Comparison of ENCODE assay signal across 1 cellular context in the genomic region with DNA sequence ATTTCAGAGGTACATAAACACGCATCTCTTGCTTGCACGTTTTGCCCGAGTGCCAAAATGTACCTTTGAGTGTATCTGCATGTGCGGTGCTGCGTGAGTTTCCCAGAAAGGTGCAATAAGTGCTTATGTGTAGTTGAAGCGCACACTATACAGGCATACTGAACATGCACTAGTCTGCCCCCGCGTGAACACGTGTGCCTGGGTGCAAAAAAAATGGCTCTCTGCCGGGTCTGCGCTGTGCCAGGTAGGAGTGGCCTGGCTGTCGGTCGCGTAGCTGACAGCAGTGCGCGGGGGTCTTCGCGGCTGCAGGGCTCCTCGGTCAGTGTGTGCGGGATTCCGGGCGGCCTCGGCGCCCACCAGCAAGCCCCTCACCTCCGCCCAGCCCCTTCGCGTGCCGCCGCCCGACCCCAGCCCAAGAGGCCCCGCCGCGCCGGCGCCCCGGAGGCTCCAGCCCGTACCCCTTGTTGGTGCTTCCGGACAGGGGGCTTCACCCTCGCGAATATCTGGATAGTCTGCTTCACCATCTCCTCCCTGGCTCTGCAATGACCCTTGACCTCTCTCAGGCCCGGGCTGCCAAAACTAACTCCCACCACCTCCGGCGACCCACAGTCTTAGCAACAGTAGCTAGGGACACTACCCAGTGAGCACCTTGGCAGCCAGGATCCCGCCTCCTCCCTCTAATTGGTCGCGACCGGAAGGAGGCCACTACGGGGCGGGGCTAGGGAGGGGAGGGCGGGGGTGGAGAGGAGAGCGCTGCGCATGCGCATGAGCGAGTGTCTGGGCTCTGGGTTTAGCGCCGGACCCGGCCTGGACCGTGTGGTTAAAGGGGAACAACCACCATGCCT.
TF ChIP-seq lines count a peak whose summit lies in the region.

A gene with protein sequence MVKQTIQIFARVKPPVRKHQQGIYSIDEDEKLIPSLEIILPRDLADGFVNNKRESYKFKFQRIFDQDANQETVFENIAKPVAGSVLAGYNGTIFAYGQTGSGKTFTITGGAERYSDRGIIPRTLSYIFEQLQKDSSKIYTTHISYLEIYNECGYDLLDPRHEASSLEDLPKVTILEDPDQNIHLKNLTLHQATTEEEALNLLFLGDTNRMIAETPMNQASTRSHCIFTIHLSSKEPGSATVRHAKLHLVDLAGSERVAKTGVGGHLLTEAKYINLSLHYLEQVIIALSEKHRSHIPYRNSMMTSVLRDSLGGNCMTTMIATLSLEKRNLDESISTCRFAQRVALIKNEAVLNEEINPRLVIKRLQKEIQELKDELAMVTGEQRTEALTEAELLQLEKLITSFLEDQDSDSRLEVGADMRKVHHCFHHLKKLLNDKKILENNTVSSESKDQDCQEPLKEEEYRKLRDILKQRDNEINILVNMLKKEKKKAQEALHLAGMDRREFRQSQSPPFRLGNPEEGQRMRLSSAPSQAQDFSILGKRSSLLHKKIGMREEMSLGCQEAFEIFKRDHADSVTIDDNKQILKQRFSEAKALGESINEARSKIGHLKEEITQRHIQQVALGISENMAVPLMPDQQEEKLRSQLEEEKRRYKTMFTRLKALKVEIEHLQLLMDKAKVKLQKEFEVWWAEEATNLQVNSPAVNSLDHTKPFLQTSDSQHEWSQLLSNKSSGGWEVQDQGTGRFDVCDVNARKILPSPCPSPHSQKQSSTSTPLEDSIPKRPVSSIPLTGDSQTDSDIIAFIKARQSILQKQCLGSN (minus strand): TSS at position 622 of the 845 bp plus-strand sequence. CDS start 98 bp downstream, at position 524.

TF ChIP-seq in HEK293, 187 proteins besides CTCF, POLR2A, EP300 and RAD21 (continued from another document and continues in another):
- TF ChIP-seq, protein P1, sequence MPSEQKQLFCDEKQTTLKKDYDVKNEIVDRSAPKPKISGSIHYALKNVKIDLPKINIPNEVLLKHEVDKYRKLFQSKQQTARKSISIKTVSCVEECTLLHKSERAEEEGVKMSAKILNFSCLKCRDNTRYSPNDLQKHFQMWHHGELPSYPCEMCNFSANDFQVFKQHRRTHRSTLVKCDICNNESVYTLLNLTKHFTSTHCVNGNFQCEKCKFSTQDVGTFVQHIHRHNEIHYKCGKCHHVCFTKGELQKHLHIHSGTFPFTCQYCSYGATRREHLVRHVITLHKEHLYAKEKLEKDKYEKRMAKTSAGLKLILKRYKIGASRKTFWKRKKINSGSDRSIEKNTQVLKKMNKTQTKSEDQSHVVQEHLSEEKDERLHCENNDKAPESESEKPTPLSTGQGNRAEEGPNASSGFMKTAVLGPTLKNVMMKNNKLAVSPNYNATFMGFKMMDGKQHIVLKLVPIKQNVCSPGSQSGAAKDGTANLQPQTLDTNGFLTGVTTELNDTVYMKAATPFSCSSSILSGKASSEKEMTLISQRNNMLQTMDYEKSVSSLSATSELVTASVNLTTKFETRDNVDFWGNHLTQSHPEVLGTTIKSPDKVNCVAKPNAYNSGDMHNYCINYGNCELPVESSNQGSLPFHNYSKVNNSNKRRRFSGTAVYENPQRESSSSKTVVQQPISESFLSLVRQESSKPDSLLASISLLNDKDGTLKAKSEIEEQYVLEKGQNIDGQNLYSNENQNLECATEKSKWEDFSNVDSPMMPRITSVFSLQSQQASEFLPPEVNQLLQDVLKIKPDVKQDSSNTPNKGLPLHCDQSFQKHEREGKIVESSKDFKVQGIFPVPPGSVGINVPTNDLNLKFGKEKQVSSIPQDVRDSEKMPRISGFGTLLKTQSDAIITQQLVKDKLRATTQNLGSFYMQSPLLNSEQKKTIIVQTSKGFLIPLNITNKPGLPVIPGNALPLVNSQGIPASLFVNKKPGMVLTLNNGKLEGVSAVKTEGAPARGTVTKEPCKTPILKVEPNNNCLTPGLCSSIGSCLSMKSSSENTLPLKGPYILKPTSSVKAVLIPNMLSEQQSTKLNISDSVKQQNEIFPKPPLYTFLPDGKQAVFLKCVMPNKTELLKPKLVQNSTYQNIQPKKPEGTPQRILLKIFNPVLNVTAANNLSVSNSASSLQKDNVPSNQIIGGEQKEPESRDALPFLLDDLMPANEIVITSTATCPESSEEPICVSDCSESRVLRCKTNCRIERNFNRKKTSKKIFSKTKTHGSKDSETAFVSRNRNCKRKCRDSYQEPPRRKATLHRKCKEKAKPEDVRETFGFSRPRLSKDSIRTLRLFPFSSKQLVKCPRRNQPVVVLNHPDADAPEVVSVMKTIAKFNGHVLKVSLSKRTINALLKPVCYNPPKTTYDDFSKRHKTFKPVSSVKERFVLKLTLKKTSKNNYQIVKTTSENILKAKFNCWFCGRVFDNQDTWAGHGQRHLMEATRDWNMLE (tag by site-specific recombination; conservative IDR thresholded peaks at IDR 0.05; ENCODE audit: low read depth) = no peak
- TF ChIP-seq KLF10 (tag by site-specific recombination; IDR thresholded peaks at IDR 0.05) (0 out of 2 replicates have a peak, but pooled peaks have one; percentile 15), ZNF16 (tag by site-specific recombination; IDR thresholded peaks at IDR 0.05; ENCODE audit: low read depth) (no peak), ZNF610 (tag by site-specific recombination; IDR thresholded peaks at IDR 0.05; ENCODE audit: borderline replicate concordance) (no peak), BCL11B (tag by site-specific recombination; IDR thresholded peaks at IDR 0.05; ENCODE audit: low read depth) (peak; percentile 95), YY1 (tag by site-specific recombination; IDR thresholded peaks at IDR 0.05) (peak; percentile 68; the same call in 1 of the 2 replicates), ZFP69B (tag by site-specific recombination; IDR thresholded peaks at IDR 0.05) (no peak), ZBTB48 (tag by site-specific recombination; IDR thresholded peaks at IDR 0.05) (peak; percentile 45; the same call in 1 of the 2 replicates), ZNF623 (tag by site-specific recombination; IDR thresholded peaks at IDR 0.05) (no peak), ZNF174 (tag by site-specific recombination; IDR thresholded peaks at IDR 0.05) (no peak), ZNF677 (tag by site-specific recombination; IDR thresholded peaks at IDR 0.05) (peak; percentile 27; the same call in 1 of the 2 replicates), ZNF221 (tag by site-specific recombination; IDR thresholded peaks at IDR 0.05; ENCODE audit: borderline replicate concordance) (no peak), ZNF433 (tag by site-specific recombination; IDR thresholded peaks at IDR 0.05; ENCODE audit: low read depth) (no peak), ZNF830 (tag by site-specific recombination; IDR thresholded peaks at IDR 0.05; ENCODE audit: low read depth) (no peak), ZNF514 (tag by site-specific recombination; IDR thresholded peaks at IDR 0.05) (no peak), OVOL3 (tag by site-specific recombination; IDR thresholded peaks at IDR 0.05) (no peak), HOXD13 (CRISPR knock-in tag; IDR thresholded peaks at IDR 0.05; ENCODE audit: borderline replicate concordance) (no peak), ZNF629 (tag by site-specific recombination; IDR thresholded peaks at IDR 0.05) (no peak), ZNF664 (tag by site-specific recombination; IDR thresholded peaks at IDR 0.05) (no peak), ZNF239 (tag by site-specific recombination; IDR thresholded peaks at IDR 0.05) (no peak), ZNF596 (tag by site-specific recombination; IDR thresholded peaks at IDR 0.05) (no peak), BCL11A (tag by site-specific recombination; IDR thresholded peaks at IDR 0.05; ENCODE audit: low read depth) (peak; percentile 73), ZNF426 (tag by site-specific recombination; IDR thresholded peaks at IDR 0.05) (no peak), FEZF1 (tag by site-specific recombination; IDR thresholded peaks at IDR 0.05) (no peak), SP7 (tag by site-specific recombination; IDR thresholded peaks at IDR 0.05) (0 out of 2 replicates have a peak, but pooled peaks have one; percentile 12), ZNF670 (tag by site-specific recombination; IDR thresholded peaks at IDR 0.05; ENCODE audit: low read depth) (no peak), IKZF3 (tag by site-specific recombination; IDR thresholded peaks at IDR 0.05) (no peak), ZNF791 (tag by site-specific recombination; IDR thresholded peaks at IDR 0.05) (no peak), ZNF214 (tag by site-specific recombination; IDR thresholded peaks at IDR 0.05; ENCODE audit: borderline replicate concordance) (no peak), ZNF274 (IDR thresholded peaks at IDR 0.05; ENCODE audit: low read length) (no peak), ZNF274 (tag by site-specific recombination; IDR thresholded peaks at IDR 0.05; ENCODE audit: borderline replicate concordance) (no peak), ZNF600 (tag by site-specific recombination; IDR thresholded peaks at IDR 0.05) (0 out of 2 replicates have a peak, but pooled peaks have one; percentile 46)
- TF ChIP-seq, protein P2, sequence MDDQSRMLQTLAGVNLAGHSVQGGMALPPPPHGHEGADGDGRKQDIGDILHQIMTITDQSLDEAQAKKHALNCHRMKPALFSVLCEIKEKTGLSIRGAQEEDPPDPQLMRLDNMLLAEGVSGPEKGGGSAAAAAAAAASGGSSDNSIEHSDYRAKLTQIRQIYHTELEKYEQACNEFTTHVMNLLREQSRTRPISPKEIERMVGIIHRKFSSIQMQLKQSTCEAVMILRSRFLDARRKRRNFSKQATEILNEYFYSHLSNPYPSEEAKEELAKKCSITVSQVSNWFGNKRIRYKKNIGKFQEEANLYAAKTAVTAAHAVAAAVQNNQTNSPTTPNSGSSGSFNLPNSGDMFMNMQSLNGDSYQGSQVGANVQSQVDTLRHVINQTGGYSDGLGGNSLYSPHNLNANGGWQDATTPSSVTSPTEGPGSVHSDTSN (CRISPR knock-in tag; IDR thresholded peaks at IDR 0.05) = no peak
- TF ChIP-seq, protein P3, sequence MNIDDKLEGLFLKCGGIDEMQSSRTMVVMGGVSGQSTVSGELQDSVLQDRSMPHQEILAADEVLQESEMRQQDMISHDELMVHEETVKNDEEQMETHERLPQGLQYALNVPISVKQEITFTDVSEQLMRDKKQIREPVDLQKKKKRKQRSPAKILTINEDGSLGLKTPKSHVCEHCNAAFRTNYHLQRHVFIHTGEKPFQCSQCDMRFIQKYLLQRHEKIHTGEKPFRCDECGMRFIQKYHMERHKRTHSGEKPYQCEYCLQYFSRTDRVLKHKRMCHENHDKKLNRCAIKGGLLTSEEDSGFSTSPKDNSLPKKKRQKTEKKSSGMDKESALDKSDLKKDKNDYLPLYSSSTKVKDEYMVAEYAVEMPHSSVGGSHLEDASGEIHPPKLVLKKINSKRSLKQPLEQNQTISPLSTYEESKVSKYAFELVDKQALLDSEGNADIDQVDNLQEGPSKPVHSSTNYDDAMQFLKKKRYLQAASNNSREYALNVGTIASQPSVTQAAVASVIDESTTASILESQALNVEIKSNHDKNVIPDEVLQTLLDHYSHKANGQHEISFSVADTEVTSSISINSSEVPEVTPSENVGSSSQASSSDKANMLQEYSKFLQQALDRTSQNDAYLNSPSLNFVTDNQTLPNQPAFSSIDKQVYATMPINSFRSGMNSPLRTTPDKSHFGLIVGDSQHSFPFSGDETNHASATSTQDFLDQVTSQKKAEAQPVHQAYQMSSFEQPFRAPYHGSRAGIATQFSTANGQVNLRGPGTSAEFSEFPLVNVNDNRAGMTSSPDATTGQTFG (tag by site-specific recombination; IDR thresholded peaks at IDR 0.05; ENCODE audit: borderline replicate concordance) = no peak
- TF ChIP-seq, protein P4, sequence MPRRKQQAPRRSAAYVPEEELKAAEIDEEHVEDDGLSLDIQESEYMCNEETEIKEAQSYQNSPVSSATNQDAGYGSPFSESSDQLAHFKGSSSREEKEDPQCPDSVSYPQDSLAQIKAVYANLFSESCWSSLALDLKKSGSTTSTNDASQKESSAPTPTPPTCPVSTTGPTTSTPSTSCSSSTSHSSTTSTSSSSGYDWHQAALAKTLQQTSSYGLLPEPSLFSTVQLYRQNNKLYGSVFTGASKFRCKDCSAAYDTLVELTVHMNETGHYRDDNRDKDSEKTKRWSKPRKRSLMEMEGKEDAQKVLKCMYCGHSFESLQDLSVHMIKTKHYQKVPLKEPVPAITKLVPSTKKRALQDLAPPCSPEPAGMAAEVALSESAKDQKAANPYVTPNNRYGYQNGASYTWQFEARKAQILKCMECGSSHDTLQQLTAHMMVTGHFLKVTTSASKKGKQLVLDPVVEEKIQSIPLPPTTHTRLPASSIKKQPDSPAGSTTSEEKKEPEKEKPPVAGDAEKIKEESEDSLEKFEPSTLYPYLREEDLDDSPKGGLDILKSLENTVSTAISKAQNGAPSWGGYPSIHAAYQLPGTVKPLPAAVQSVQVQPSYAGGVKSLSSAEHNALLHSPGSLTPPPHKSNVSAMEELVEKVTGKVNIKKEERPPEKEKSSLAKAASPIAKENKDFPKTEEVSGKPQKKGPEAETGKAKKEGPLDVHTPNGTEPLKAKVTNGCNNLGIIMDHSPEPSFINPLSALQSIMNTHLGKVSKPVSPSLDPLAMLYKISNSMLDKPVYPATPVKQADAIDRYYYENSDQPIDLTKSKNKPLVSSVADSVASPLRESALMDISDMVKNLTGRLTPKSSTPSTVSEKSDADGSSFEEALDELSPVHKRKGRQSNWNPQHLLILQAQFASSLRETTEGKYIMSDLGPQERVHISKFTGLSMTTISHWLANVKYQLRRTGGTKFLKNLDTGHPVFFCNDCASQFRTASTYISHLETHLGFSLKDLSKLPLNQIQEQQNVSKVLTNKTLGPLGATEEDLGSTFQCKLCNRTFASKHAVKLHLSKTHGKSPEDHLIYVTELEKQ (tag by site-specific recombination; IDR thresholded peaks at IDR 0.05; ENCODE audit: borderline replicate concordance) = no peak
- TF ChIP-seq, protein P5, sequence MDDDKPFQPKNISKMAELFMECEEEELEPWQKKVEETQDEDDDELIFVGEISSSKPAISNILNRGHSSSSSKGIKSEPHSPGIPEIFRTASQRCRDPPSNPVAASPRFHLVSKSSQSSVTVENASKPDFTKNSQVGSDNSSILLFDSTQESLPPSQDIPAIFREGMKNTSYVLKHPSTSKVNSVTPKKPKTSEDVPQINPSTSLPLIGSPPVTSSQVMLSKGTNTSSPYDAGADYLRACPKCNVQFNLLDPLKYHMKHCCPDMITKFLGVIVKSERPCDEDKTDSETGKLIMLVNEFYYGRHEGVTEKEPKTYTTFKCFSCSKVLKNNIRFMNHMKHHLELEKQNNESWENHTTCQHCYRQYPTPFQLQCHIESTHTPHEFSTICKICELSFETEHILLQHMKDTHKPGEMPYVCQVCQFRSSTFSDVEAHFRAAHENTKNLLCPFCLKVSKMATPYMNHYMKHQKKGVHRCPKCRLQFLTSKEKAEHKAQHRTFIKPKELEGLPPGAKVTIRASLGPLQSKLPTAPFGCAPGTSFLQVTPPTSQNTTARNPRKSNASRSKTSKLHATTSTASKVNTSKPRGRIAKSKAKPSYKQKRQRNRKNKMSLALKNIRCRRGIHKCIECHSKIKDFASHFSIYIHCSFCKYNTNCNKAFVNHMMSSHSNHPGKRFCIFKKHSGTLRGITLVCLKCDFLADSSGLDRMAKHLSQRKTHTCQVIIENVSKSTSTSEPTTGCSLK (tag by site-specific recombination; IDR thresholded peaks at IDR 0.05) = no peak
- TF ChIP-seq, protein P6, sequence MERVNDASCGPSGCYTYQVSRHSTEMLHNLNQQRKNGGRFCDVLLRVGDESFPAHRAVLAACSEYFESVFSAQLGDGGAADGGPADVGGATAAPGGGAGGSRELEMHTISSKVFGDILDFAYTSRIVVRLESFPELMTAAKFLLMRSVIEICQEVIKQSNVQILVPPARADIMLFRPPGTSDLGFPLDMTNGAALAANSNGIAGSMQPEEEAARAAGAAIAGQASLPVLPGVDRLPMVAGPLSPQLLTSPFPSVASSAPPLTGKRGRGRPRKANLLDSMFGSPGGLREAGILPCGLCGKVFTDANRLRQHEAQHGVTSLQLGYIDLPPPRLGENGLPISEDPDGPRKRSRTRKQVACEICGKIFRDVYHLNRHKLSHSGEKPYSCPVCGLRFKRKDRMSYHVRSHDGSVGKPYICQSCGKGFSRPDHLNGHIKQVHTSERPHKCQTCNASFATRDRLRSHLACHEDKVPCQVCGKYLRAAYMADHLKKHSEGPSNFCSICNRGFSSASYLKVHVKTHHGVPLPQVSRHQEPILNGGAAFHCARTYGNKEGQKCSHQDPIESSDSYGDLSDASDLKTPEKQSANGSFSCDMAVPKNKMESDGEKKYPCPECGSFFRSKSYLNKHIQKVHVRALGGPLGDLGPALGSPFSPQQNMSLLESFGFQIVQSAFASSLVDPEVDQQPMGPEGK (tag by site-specific recombination; IDR thresholded peaks at IDR 0.05) = peak; percentile 17
